In the genomic region with DNA sequence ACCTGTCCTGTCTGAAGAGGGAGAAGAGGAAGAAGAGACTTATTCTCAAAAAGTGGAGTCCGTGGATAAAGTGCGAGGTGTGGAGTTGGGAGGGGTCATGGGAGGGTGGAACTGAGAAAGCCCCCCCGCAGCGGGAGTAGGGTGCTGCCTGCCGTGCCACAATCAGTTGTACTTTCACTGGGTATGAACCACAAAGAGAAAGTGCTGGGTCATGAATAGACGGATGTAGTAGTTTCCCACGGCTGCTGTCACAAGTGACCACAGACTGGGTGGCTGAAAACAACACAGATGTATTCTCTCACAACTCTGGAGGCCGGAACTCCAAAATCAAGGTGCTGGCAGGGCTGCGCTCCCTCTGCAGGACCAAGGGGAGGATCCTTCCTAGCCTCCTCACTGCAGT, we compare ENCODE assay signal across 11 cellular contexts. TPM values are rescaled to one million over a fixed set of nuclear protein-coding genes. Genes with fewer than 3 reads are reported as not detected.
DNase-seq lines count a peak whose midpoint lies in the region; ATAC-seq and TF ChIP-seq lines count a peak whose summit lies in the region.
"Had no signal": no experiment of that assay in that cellular context is flagged by ENCODE, and none has a peak within 500 bp of the region (broad histone marks: within the 10 kb centered on the region; RNA-seq: fewer than 3 reads in every experiment).

No MANE protein-coding gene starts in this region.

- H3K27me3 Mint-ChIP-seq in activated CD8-positive, alpha-beta memory T cell treated with anti-CD3 and anti-CD28 coated beads, Interleukin-2, amount 10 ng/mL, durations not matched to agents 7 days and 5 days, result peaks cover 33% of the 10 kb centered on the region
- H3K27me3 Mint-ChIP-seq in CD8-positive, alpha-beta memory T cell, result peaks cover 9 to 11% of the 10 kb centered on the region in 2 donors
- H3K27me3 Mint-ChIP-seq in type B pancreatic cell, result peaks cover 15% of the 10 kb centered on the region

- H3K4me1 Mint-ChIP-seq in activated CD8-positive, alpha-beta memory T cell treated with anti-CD3 and anti-CD28 coated beads, Interleukin-2, amount 10 ng/mL, durations not matched to agents 7 days and 5 days, result peaks cover 11% of the 10 kb centered on the region
- peaks cover 6 to 11% (median 6%) of the 10 kb centered on the region in 3 donors for H3K4me1 Mint-ChIP-seq in CD8-positive, alpha-beta memory T cell
- H3K4me1 Mint-ChIP-seq in type B pancreatic cell (ENCODE audit: unreplicated experiment), result no peaks in the 10 kb centered on the region

- POLR2A ChIA-PET in CD8-positive, alpha-beta memory T cell (lab: Charles Lee), result no interaction called here

- CTCF ChIA-PET in activated CD8-positive, alpha-beta memory T cell treated with anti-CD3 and anti-CD28 coated beads, Interleukin-2, amount 10 ng/mL, durations not matched to agents 7 days and 5 days (lab: Charles Lee), result no interaction called here
- CTCF ChIA-PET in CD8-positive, alpha-beta memory T cell (lab: Charles Lee), result no interaction called here

- no peak overlapping the region for H3K27ac ChIP-seq in CD8-positive, alpha-beta memory T cell (ENCODE audit: low read depth, low read length)

- no peak overlapping the region for H3K4me3 Mint-ChIP-seq in activated CD8-positive, alpha-beta memory T cell treated with anti-CD3 and anti-CD28 coated beads, Interleukin-2, amount 10 ng/mL, durations not matched to agents 7 days and 5 days
- peak overlapping the region in 2 of 7 donors; percentile 43 to 67 for H3K4me3 Mint-ChIP-seq in CD8-positive, alpha-beta memory T cell
- H3K4me3 Mint-ChIP-seq in type B pancreatic cell, result no peak overlapping the region

- no peak overlapping the region for H3K27ac Mint-ChIP-seq in activated CD8-positive, alpha-beta memory T cell treated with anti-CD3 and anti-CD28 coated beads, Interleukin-2, amount 10 ng/mL, durations not matched to agents 7 days and 5 days
- H3K27ac Mint-ChIP-seq in CD8-positive, alpha-beta memory T cell, result peak overlapping the region in 1 of 8 donors; percentile 89
- H3K27ac Mint-ChIP-seq in type B pancreatic cell, result no peak overlapping the region

- no peak overlapping the region for H3K4me3 ChIP-seq in CD8-positive, alpha-beta memory T cell (ENCODE audit: low read length)

- no peaks in the 10 kb centered on the region for H3K27me3 ChIP-seq in CD8-positive, alpha-beta memory T cell (ENCODE audit: insufficient read depth, low read length, poor library complexity, severe bottlenecking)

- no peaks in the 10 kb centered on the region for H3K9me3 ChIP-seq in CD8-positive, alpha-beta memory T cell (ENCODE audit: low read length)

- TF ChIP-seq CTCF in type B pancreatic cell (conservative IDR thresholded peaks at IDR 0.05), result no peak

- no peaks in the 10 kb centered on the region for H3K36me3 Mint-ChIP-seq in activated CD8-positive, alpha-beta memory T cell treated with anti-CD3 and anti-CD28 coated beads, Interleukin-2, amount 10 ng/mL, durations not matched to agents 7 days and 5 days
- H3K36me3 Mint-ChIP-seq in CD8-positive, alpha-beta memory T cell, result peaks cover 0 to 1% (median 0%) of the 10 kb centered on the region in 3 donors
- no peaks in the 10 kb centered on the region for H3K36me3 Mint-ChIP-seq in type B pancreatic cell

- H3K36me3 ChIP-seq in CD8-positive, alpha-beta memory T cell (ENCODE audit: insufficient read depth, low read length), result no peaks in the 10 kb centered on the region

- ATAC-seq in activated CD8-positive, alpha-beta memory T cell treated with anti-CD3 and anti-CD28 coated beads, Interleukin-2, amount 10 ng/mL, durations not matched to agents 7 days and 5 days, result peak; percentile 45
- peak; percentile 43 for ATAC-seq in HG02623 (IDR thresholded peaks at IDR 0.05; ENCODE audit: unreplicated experiment)
- ATAC-seq: left colon had no signal

- H3K4me1 ChIP-seq in CD8-positive, alpha-beta memory T cell (ENCODE audit: insufficient read depth, low read length), result peaks cover 3% of the 10 kb centered on the region

- peak; percentile 65 for DNase-seq in activated CD8-positive, alpha-beta memory T cell treated with anti-CD3 and anti-CD28 coated beads, Interleukin-2, amount 10 ng/mL, durations not matched to agents 7 days and 5 days
- DNase-seq in activated CD8-positive, alpha-beta memory T cell treated with anti-CD3 and anti-CD28 coated beads, Interleukin-2, amount 50 U/mL, for 48 hours, result no peak
- DNase-seq in MV-4-11 (lab: John Stamatoyannopoulos, UW), result peak; percentile 67
- peak; percentile 8 to 14 for DNase-seq in stimulated activated CD8-positive, alpha-beta memory T cell treated with anti-CD3 and anti-CD28 coated beads, Interleukin-7, amount 100 ng/mL, for 48 hours (ENCODE audit: extremely low read depth in 1 of 2, low read depth in 1 of 2)
- DNase-seq in CD8-positive, alpha-beta memory T cell, result no peak
- DNase-seq in type B pancreatic cell (ENCODE audit: extremely low spot score, unreplicated experiment), result no peak
- no peak for DNase-seq in hepatic stellate cell (ENCODE audit: low spot score)
- DNase-seq: ACHN, HCEC 1CT, left colon had no signal

- H3K9me3 Mint-ChIP-seq in activated CD8-positive, alpha-beta memory T cell treated with anti-CD3 and anti-CD28 coated beads, Interleukin-2, amount 10 ng/mL, durations not matched to agents 7 days and 5 days (ENCODE audit: low read depth), result no peaks in the 10 kb centered on the region
- H3K9me3 Mint-ChIP-seq in CD8-positive, alpha-beta memory T cell, result no peaks in the 10 kb centered on the region
- no peaks in the 10 kb centered on the region for H3K9me3 Mint-ChIP-seq in type B pancreatic cell

RNA-seq across cellular contexts. Expression of a gene that starts 5.5 kb away (rescaled TPM):
- under 1 TPM; 0.05 to 0.76 TPM for total RNA-seq in activated CD8-positive, alpha-beta memory T cell treated with anti-CD3 and anti-CD28 coated beads, Interleukin-2, amount 10 ng/mL, durations not matched to agents 7 days and 5 days
- under 1 TPM; 0.09 to 0.13 TPM for total RNA-seq in CD8-positive, alpha-beta memory T cell
- not detected for polyA plus RNA-seq in CD8-positive, alpha-beta memory T cell
- 0.29 and 0.56 TPM in 2 replicates for total RNA-seq in type B pancreatic cell (ENCODE audit: low replicate concordance)

RNA-seq across cellular contexts. Expression of a gene that starts 55.5 kb away (rescaled TPM):
- total RNA-seq in activated CD8-positive, alpha-beta memory T cell treated with anti-CD3 and anti-CD28 coated beads, Interleukin-2, amount 10 ng/mL, durations not matched to agents 7 days and 5 days, result 10 to 100 TPM; 76.6 to 91.6 TPM
- 100 to 1,000 TPM; 109 to 113 TPM for total RNA-seq in CD8-positive, alpha-beta memory T cell
- 27.1 TPM for polyA plus RNA-seq in CD8-positive, alpha-beta memory T cell
- total RNA-seq in type B pancreatic cell (ENCODE audit: low replicate concordance), result 29.0 and 35.4 TPM in 2 replicates

Comparison
In these comparisons a context has a peak if more than half of its experiments do, and no peak if none do; other contexts are left out.
1. DNase-seq: peak in activated CD8-positive, alpha-beta memory T cell treated with anti-CD3 and anti-CD28 coated beads, Interleukin-2, amount 10 ng/mL, durations not matched to agents 7 days and 5 days (single experiment), MV-4-11 (single experiment) and stimulated activated CD8-positive, alpha-beta memory T cell treated with anti-CD3 and anti-CD28 coated beads, Interleukin-7, amount 100 ng/mL, for 48 hours (2 of 2); none in activated CD8-positive, alpha-beta memory T cell treated with anti-CD3 and anti-CD28 coated beads, Interleukin-2, amount 50 U/mL, for 48 hours (single experiment), CD8-positive, alpha-beta memory T cell (0 of 5), type B pancreatic cell (single experiment) and hepatic stellate cell (single experiment).